Comparison of ENCODE assay signal across 24 cellular contexts in genomic region chr2:1405124-1405523, GRCh38. TPM values are rescaled to one million over a fixed set of nuclear protein-coding genes. Genes with fewer than 3 reads are reported as not detected.
"Had no signal": no experiment of that assay in that cellular context is flagged by ENCODE, and none has a peak within 500 bp of the region (broad histone marks: within the 10 kb centered on the region; RNA-seq: fewer than 3 reads in every experiment).

No MANE protein-coding gene starts in this region.

- H3K27ac ChIP-seq: RWPE1, SJCRH30 had no signal

- DNase-seq: Karpas-422, KG1, MM.1S, NCI-H1092 treated with DMSO at 0.1 percent for 48 hours, NCI-H1436, NCI-H187, NCI-H2029, NCI-H2081 treated with DMSO at 0.1 percent for 48 hours, NCI-H2171, NCI-H226, NCI-H446, NCI-H510A, NCI-H524 treated with DMSO at 0.1 percent for 48 hours, NCI-H69, NCI-H774, PC-3, SHP77 treated with DMSO at 0.1 percent for 48 hours, SJCRH30 had no signal

- H3K9me3 ChIP-seq: SJCRH30 had no signal

- H3K4me3 ChIP-seq: SJCRH30 had no signal

- H3K36me3 ChIP-seq: SJCRH30 had no signal

- H3K4me1 ChIP-seq: SJCRH30 had no signal

- ATAC-seq: Panc1, PC-3, Right ventricle myocardium inferior, SK-N-SH treated with all-trans-retinoic acid at 6 μM for 48 hours had no signal

- H3K27me3 ChIP-seq: SJCRH30 had no signal

RNA-seq across cellular contexts. Expression of gene TPO, which starts 8.1 kb away (rescaled TPM):
- total RNA-seq: OCI-LY7; PC-3; SJCRH30; T-helper 1 cell treated with Interleukin-12 subunit alpha and Interleukin-12 subunit beta and Interleukin-4 antibody, amounts not matched to agents 30 ng/mL and 1 ng/mL, for 36 hours had no signal
